ENCODE assay signal across 9 cellular contexts in the genomic region with DNA sequence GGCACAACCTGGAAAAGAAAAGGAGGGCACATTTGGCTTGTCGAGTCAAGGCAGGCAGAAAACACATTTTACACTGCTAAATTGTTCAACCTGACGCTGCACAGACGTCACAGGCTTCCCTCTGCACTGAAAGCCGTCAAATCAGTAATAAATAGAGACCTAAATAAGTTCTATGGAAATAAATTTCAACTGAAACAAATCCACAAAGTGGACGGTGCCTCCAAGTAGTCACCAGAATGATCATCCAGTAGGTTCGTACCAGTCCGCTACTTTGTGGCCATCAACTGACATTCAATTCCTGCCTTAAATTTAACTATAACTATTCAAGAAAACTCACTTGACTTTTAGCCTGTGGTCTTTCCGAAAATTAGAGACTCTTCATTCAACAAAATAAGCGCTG. TPM values are rescaled to one million over a fixed set of nuclear protein-coding genes. Genes with fewer than 3 reads are reported as not detected.
DNase-seq lines count a peak whose midpoint lies in the region; ATAC-seq and TF ChIP-seq lines count a peak whose summit lies in the region.
"Had no signal": no experiment of that assay in that cellular context is flagged by ENCODE, and none has a peak within 500 bp of the region (broad histone marks: within the 10 kb centered on the region; RNA-seq: fewer than 3 reads in every experiment).

No MANE protein-coding gene starts in this region.

- POLR2A ChIA-PET in HCT116 (lab: Charles Lee): interaction anchor here (0.6 kb wide), 1 partner anchor 560 kb away, joined by 4 read pairs; no protein-coding TSS in a partner anchor

- H3K36me3 Mint-ChIP-seq in activated T-helper 1 cell treated with anti-CD3 and anti-CD28 coated beads, Interleukin-12 subunit alpha, Interleukin-12 subunit beta, Interleukin-2, Interleukin-4 antibody, amounts not matched to agents 30 ng/mL and 10 ng/mL and 1 ng/mL, durations not matched to agents 14 hours and 24 hours and 36 hours (ENCODE audit: low read depth): peaks cover 2% of the 10 kb centered on the region
- H3K36me3 Mint-ChIP-seq in stimulated activated memory B cell treated with anti-CD40 and anti-IgM and Interleukin-4, amounts not matched to agents 10 μg/mL and 1 μg/mL and 100 μg/mL, for 72 hours: peaks cover 8% of the 10 kb centered on the region

- H3K4me1 Mint-ChIP-seq in activated T-helper 1 cell treated with anti-CD3 and anti-CD28 coated beads, Interleukin-12 subunit alpha, Interleukin-12 subunit beta, Interleukin-2, Interleukin-4 antibody, amounts not matched to agents 30 ng/mL and 10 ng/mL and 1 ng/mL, durations not matched to agents 14 hours and 24 hours and 36 hours (ENCODE audit: low read depth): peaks cover 16% of the 10 kb centered on the region
- H3K4me1 Mint-ChIP-seq in stimulated activated memory B cell treated with anti-CD40 and anti-IgM and Interleukin-4, amounts not matched to agents 10 μg/mL and 1 μg/mL and 100 μg/mL, for 72 hours: peaks cover 25% of the 10 kb centered on the region

- TF ChIP-seq CTCF in HCT116 (IDR thresholded peaks at IDR 0.05 in 2 of 3, conservative IDR thresholded peaks at IDR 0.05 in 1 of 3; ENCODE audit: borderline replicate concordance in 1 of 3, insufficient read depth in 1 of 3, low read depth in 2 of 3, low read length in 2 of 3): no peak

- no peaks in the 10 kb centered on the region for H3K36me3 ChIP-seq in HCT116 (ENCODE audit: control insufficient read depth in 1 of 2, insufficient read depth in 2 of 2, low read length in 2 of 2)

- no peaks in the 10 kb centered on the region for H3K9me2 ChIP-seq in HCT116 (ENCODE audit: insufficient read depth)

- CTCF ChIA-PET in HCT116 (lab: Charles Lee): interaction anchor here (0.6 to 1.4 kb wide), 2 partner anchors 12 to 189 kb away, joined by 3 to 11 read pairs; no protein-coding TSS in a partner anchor

- H3K79me2 ChIP-seq in HCT116 (ENCODE audit: insufficient read depth, low read length): no peaks in the 10 kb centered on the region

- no peak for TF ChIP-seq POLR2A in HCT116 (IDR thresholded peaks at IDR 0.05; ENCODE audit: borderline replicate concordance, extremely low read depth, insufficient read depth, insufficient read length)

- no peak overlapping the region for H3K27ac ChIP-seq in HCT116 (ENCODE audit: low read depth, low read length)

- intact Hi-C loops in HCT116 (cut with micrococcal nuclease): no loop called here
- intact Hi-C loops in activated T-helper 1 cell treated with anti-CD3 and anti-CD28 coated beads, Interleukin-12 subunit alpha, Interleukin-12 subunit beta, Interleukin-2, Interleukin-4 antibody, amounts not matched to agents 30 ng/mL and 10 ng/mL and 1 ng/mL, durations not matched to agents 14 hours and 24 hours and 36 hours (cut with micrococcal nuclease): no loop called here

- TF ChIP-seq RAD21 in HCT116 (IDR thresholded peaks at IDR 0.05; ENCODE audit: low read depth): no peak

- peak overlapping the region; percentile 80 for H3K4me3 Mint-ChIP-seq in activated T-helper 1 cell treated with anti-CD3 and anti-CD28 coated beads, Interleukin-12 subunit alpha, Interleukin-12 subunit beta, Interleukin-2, Interleukin-4 antibody, amounts not matched to agents 30 ng/mL and 10 ng/mL and 1 ng/mL, durations not matched to agents 14 hours and 24 hours and 36 hours
- peak overlapping the region; percentile 84 for H3K4me3 Mint-ChIP-seq in stimulated activated memory B cell treated with anti-CD40 and anti-IgM and Interleukin-4, amounts not matched to agents 10 μg/mL and 1 μg/mL and 100 μg/mL, for 72 hours

- peak overlapping the region; percentile 55 for H2AFZ ChIP-seq in HCT116 (ENCODE audit: low read depth, low read length, poor library complexity, severe bottlenecking)

- peak overlapping the region; percentile 82 for H3K4me2 ChIP-seq in HCT116 (ENCODE audit: low read length)

- BruUV-seq in HCT116 (replicated peaks; lab: Mats Ljungman, UMichigan): no TSS peak

- H3K27me3 Mint-ChIP-seq in activated T-helper 1 cell treated with anti-CD3 and anti-CD28 coated beads, Interleukin-12 subunit alpha, Interleukin-12 subunit beta, Interleukin-2, Interleukin-4 antibody, amounts not matched to agents 30 ng/mL and 10 ng/mL and 1 ng/mL, durations not matched to agents 14 hours and 24 hours and 36 hours (ENCODE audit: insufficient read depth): peaks cover 14% of the 10 kb centered on the region
- H3K27me3 Mint-ChIP-seq in stimulated activated memory B cell treated with anti-CD40 and anti-IgM and Interleukin-4, amounts not matched to agents 10 μg/mL and 1 μg/mL and 100 μg/mL, for 72 hours: no peaks in the 10 kb centered on the region

- no peak for ATAC-seq in HCT116
- ATAC-seq in stimulated activated memory B cell treated with anti-CD40 and anti-IgM and Interleukin-4, amounts not matched to agents 10 μg/mL and 1 μg/mL and 100 μg/mL, for 72 hours: no peak

- H3K9ac ChIP-seq in HCT116 (ENCODE audit: low read length): peak overlapping the region; percentile 34; the same call in 1 of the 2 replicates

- no peaks in the 10 kb centered on the region for H3K27me3 ChIP-seq in HCT116 (ENCODE audit: insufficient read depth, low read length)

- H3K9me3 ChIP-seq in HCT116 (ENCODE audit: control insufficient read depth in 1 of 2, insufficient read depth in 1 of 2, low read depth in 1 of 2, low read length in 2 of 2) (no peaks in the 10 kb centered on the region), iPS-18c (ENCODE audit: control insufficient read depth, insufficient read depth, low read length) (no peaks in the 10 kb centered on the region)

- RAD21 ChIA-PET in HCT116 (lab: Charles Lee; ENCODE audit: low non-redundant PET in 1 of 2, low total read pairs in 2 of 2, uncharacterized antibody in 2 of 2, unreplicated experiment in 2 of 2): no interaction called here

- H3K4me1 ChIP-seq in HCT116 (ENCODE audit: control insufficient read depth in 1 of 2, insufficient read depth in 2 of 2, low read length in 2 of 2): peaks cover 0 to 8% of the 10 kb centered on the region in 2 experiments; a peak in 1 of 4 replicates

- H3K4me3 ChIP-seq in HCT116 (replicated peaks in 1 of 2; ENCODE audit: low read depth in 1 of 2, low read length in 2 of 2) (peak overlapping the region; percentile 49 to 52), iPS-18c (ENCODE audit: insufficient read depth, low read depth, low read length) (peak overlapping the region; percentile 66)

- no peaks in the 10 kb centered on the region for H4K20me1 ChIP-seq in HCT116 (ENCODE audit: insufficient read depth)

- DNase-seq in HCT116 (ENCODE audit: low read depth, low spot score) (no peak), GM19240 (ENCODE audit: insufficient read length, low spot score) (no peak), NCI-H1105 treated with DMSO at 0.1 percent for 48 hours (lab: John Stamatoyannopoulos, UW) (no peak), NCI-H510A treated with DMSO at 0.1 percent for 48 hours (lab: John Stamatoyannopoulos, UW) (no peak), HCEC 1CT (no peak)
- DNase-seq in activated T-helper 1 cell treated with anti-CD3 and anti-CD28 coated beads, Interleukin-12 subunit alpha, Interleukin-12 subunit beta, Interleukin-2, Interleukin-4 antibody, amounts not matched to agents 30 ng/mL and 10 ng/mL and 1 ng/mL, durations not matched to agents 14 hours and 24 hours and 36 hours (ENCODE audit: low spot score): no peak

- H3K27ac Mint-ChIP-seq in activated T-helper 1 cell treated with anti-CD3 and anti-CD28 coated beads, Interleukin-12 subunit alpha, Interleukin-12 subunit beta, Interleukin-2, Interleukin-4 antibody, amounts not matched to agents 30 ng/mL and 10 ng/mL and 1 ng/mL, durations not matched to agents 14 hours and 24 hours and 36 hours: peak overlapping the region; percentile 16
- H3K27ac Mint-ChIP-seq in stimulated activated memory B cell treated with anti-CD40 and anti-IgM and Interleukin-4, amounts not matched to agents 10 μg/mL and 1 μg/mL and 100 μg/mL, for 72 hours: peak overlapping the region; percentile 94

- H3K9me3 Mint-ChIP-seq in activated T-helper 1 cell treated with anti-CD3 and anti-CD28 coated beads, Interleukin-12 subunit alpha, Interleukin-12 subunit beta, Interleukin-2, Interleukin-4 antibody, amounts not matched to agents 30 ng/mL and 10 ng/mL and 1 ng/mL, durations not matched to agents 14 hours and 24 hours and 36 hours: no peaks in the 10 kb centered on the region
- no peaks in the 10 kb centered on the region for H3K9me3 Mint-ChIP-seq in stimulated activated memory B cell treated with anti-CD40 and anti-IgM and Interleukin-4, amounts not matched to agents 10 μg/mL and 1 μg/mL and 100 μg/mL, for 72 hours

TF ChIP-seq in HCT116, 20 proteins besides CTCF, POLR2A, EP300 and RAD21:
- no peak for TF ChIP-seq SIN3A (IDR thresholded peaks at IDR 0.05; ENCODE audit: low read depth)
- TF ChIP-seq TCF7L2 (IDR thresholded peaks at IDR 0.05; ENCODE audit: borderline replicate concordance, extremely low read depth, insufficient read depth, insufficient read length): no peak
- no peak for TF ChIP-seq SP1 (IDR thresholded peaks at IDR 0.05; ENCODE audit: low read depth)
- TF ChIP-seq, protein P1, sequence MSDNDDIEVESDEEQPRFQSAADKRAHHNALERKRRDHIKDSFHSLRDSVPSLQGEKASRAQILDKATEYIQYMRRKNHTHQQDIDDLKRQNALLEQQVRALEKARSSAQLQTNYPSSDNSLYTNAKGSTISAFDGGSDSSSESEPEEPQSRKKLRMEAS (IDR thresholded peaks at IDR 0.05): no peak
- TF ChIP-seq JUND (IDR thresholded peaks at IDR 0.05): no peak
- no peak for TF ChIP-seq YY1 (IDR thresholded peaks at IDR 0.05; ENCODE audit: extremely low read depth, insufficient replicate concordance, low read depth, low read length)
- no peak for TF ChIP-seq ZNF274 (IDR thresholded peaks at IDR 0.05; ENCODE audit: low read depth, low read length)
- no peak for TF ChIP-seq POLR2AphosphoS5 (IDR thresholded peaks at IDR 0.05; ENCODE audit: low read depth, low read length)
- no peak for TF ChIP-seq EZH2phosphoT487 (IDR thresholded peaks at IDR 0.05; ENCODE audit: borderline replicate concordance)
- no peak for TF ChIP-seq ZFX (IDR thresholded peaks at IDR 0.05)
- no peak for TF ChIP-seq EZH2 (IDR thresholded peaks at IDR 0.05)
- no peak for TF ChIP-seq CEBPB (IDR thresholded peaks at IDR 0.05; ENCODE audit: low read depth)
- TF ChIP-seq EGR1 (IDR thresholded peaks at IDR 0.05; ENCODE audit: low read depth): no peak

RNA-seq across cellular contexts. Expression of a gene that starts 49.0 kb away (rescaled TPM):
- total RNA-seq in HCT116 (2021; ENCODE audit: unreplicated experiment): not detected
- not detected in 2 replicates for polyA plus RNA-seq in HCT116 (2012)
- total RNA-seq in activated T-helper 1 cell treated with anti-CD3 and anti-CD28 coated beads, Interleukin-12 subunit alpha, Interleukin-12 subunit beta, Interleukin-2, Interleukin-4 antibody, amounts not matched to agents 30 ng/mL and 10 ng/mL and 1 ng/mL, durations not matched to agents 14 hours and 24 hours and 36 hours: not detected in 2 replicates
- total RNA-seq: renal cortical epithelial cell had no signal

RNA-seq across cellular contexts. Expression of a gene that starts 54.3 kb away (rescaled TPM):
- total RNA-seq in HCT116 (2021; ENCODE audit: unreplicated experiment): 224 TPM
- polyA plus RNA-seq in HCT116 (2012): 49.2 and 56.9 TPM in 2 replicates
- 280 TPM in 2 replicates for total RNA-seq in activated T-helper 1 cell treated with anti-CD3 and anti-CD28 coated beads, Interleukin-12 subunit alpha, Interleukin-12 subunit beta, Interleukin-2, Interleukin-4 antibody, amounts not matched to agents 30 ng/mL and 10 ng/mL and 1 ng/mL, durations not matched to agents 14 hours and 24 hours and 36 hours
